Comparison of ENCODE assay signal across 1 cellular context in the genomic region with DNA sequence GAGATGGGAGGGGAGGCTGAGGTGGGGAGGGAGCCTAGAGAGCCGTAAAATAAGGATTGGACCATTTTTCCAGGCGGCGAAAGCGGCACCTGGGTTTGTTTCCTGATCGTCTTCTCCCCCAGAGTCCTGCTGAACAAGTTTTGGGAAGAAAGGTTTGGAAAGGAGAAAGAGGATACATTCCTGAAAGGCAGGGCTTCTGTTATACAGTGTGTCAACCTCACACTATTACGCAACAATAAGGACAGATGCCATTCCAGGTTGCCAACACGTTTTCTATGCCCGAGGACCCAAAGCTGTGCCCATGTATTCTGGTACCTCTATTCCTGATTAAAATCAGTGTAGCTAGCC.
TF ChIP-seq lines count a peak whose summit lies in the region.

No MANE protein-coding gene starts in this region.

TF ChIP-seq in K562, 482 proteins besides CTCF, POLR2A, EP300 and RAD21:
- TF ChIP-seq ATF3 (IDR thresholded peaks at IDR 0.05), result 0 out of 2 replicates have a peak, but pooled peaks have one; percentile 20
- no peak for TF ChIP-seq ATF3 (CRISPR knock-in tag; conservative IDR thresholded peaks at IDR 0.05)
- no peak for TF ChIP-seq CBFA2T3 (IDR thresholded peaks at IDR 0.05)
- TF ChIP-seq CEBPB (tag; IDR thresholded peaks at IDR 0.05), result peak; percentile 97
- TF ChIP-seq, protein P1, sequence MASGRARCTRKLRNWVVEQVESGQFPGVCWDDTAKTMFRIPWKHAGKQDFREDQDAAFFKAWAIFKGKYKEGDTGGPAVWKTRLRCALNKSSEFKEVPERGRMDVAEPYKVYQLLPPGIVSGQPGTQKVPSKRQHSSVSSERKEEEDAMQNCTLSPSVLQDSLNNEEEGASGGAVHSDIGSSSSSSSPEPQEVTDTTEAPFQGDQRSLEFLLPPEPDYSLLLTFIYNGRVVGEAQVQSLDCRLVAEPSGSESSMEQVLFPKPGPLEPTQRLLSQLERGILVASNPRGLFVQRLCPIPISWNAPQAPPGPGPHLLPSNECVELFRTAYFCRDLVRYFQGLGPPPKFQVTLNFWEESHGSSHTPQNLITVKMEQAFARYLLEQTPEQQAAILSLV (tag; IDR thresholded peaks at IDR 0.05), result peak; percentile 71
- peak; percentile 67; the same call in 1 of the 2 replicates for TF ChIP-seq CEBPG (CRISPR knock-in tag; IDR thresholded peaks at IDR 0.05)
- peak; percentile 85 to 99 for TF ChIP-seq CEBPG (tag; conservative IDR thresholded peaks at IDR 0.05 in 1 of 2, IDR thresholded peaks at IDR 0.05 in 1 of 2)
- TF ChIP-seq ATF1 (CRISPR knock-in tag; IDR thresholded peaks at IDR 0.05), result no peak
- TF ChIP-seq ATF1 (tag; IDR thresholded peaks at IDR 0.05), result no peak
